8 cellular contexts compared by ENCODE assay signal in genomic region chr1:201022824-201023516, GRCh38. TPM values are rescaled to one million over a fixed set of nuclear protein-coding genes. Genes with fewer than 3 reads are reported as not detected.
A peak's percentile ranks its signal among the peaks of the same experiment; 100 is the strongest.
DNase-seq lines count a peak whose midpoint lies in the region; ATAC-seq and TF ChIP-seq lines count a peak whose summit lies in the region.

No MANE protein-coding gene starts in this region.

- peaks cover 10% of the 10 kb centered on the region for H3K27me3 ChIP-seq in mucosa of stomach (ENCODE audit: control insufficient read depth, insufficient read depth, low read length)
- no peaks in the 10 kb centered on the region for H3K27me3 ChIP-seq in upper lobe of right lung

- no peaks in the 10 kb centered on the region for H3K27me3 Mint-ChIP-seq in T-helper 17 cell
- peaks cover 9% of the 10 kb centered on the region for H3K27me3 Mint-ChIP-seq in dendritic cell treated with granulocyte-macrophage colony-stimulating factor and Interleukin-4, amounts not matched to agents 40 ng/mL and 50 ng/mL, for 4 days

- H3K9me3 ChIP-seq in T-helper 17 cell (ENCODE audit: control insufficient read depth, low read length, poor library complexity, severe bottlenecking) (no peaks in the 10 kb centered on the region), mucosa of stomach (ENCODE audit: control insufficient read depth, low read length) (no peaks in the 10 kb centered on the region), upper lobe of right lung (no peaks in the 10 kb centered on the region)

- H3K4me3 ChIP-seq in mucosa of stomach (ENCODE audit: low read length) (peak overlapping the region; percentile 38), upper lobe of right lung (peak overlapping the region; percentile 63)

- peak overlapping the region; percentile 97 for H3K27ac Mint-ChIP-seq in T-helper 17 cell
- no peak overlapping the region for H3K27ac Mint-ChIP-seq in dendritic cell treated with granulocyte-macrophage colony-stimulating factor and Interleukin-4, amounts not matched to agents 40 ng/mL and 50 ng/mL, for 4 days

- no peak for TF ChIP-seq CTCF in upper lobe of right lung (IDR thresholded peaks at IDR 0.05)

- no peaks in the 10 kb centered on the region for H3K9me3 Mint-ChIP-seq in dendritic cell treated with granulocyte-macrophage colony-stimulating factor and Interleukin-4, amounts not matched to agents 40 ng/mL and 50 ng/mL, for 4 days

- no peaks in the 10 kb centered on the region for H3K36me3 ChIP-seq in mucosa of stomach (ENCODE audit: control insufficient read depth, insufficient read depth, low read length)
- H3K36me3 ChIP-seq in upper lobe of right lung, result no peaks in the 10 kb centered on the region

- no peak for ATAC-seq in T-helper 17 cell
- ATAC-seq in upper lobe of right lung, result no peak

- H3K36me3 Mint-ChIP-seq in T-helper 17 cell (ENCODE audit: low read depth), result peaks cover 2% of the 10 kb centered on the region
- H3K36me3 Mint-ChIP-seq in dendritic cell treated with granulocyte-macrophage colony-stimulating factor and Interleukin-4, amounts not matched to agents 40 ng/mL and 50 ng/mL, for 4 days (ENCODE audit: low read depth), result no peaks in the 10 kb centered on the region

- H3K4me1 Mint-ChIP-seq in T-helper 17 cell, result peaks cover 56% of the 10 kb centered on the region
- peaks cover 82% of the 10 kb centered on the region for H3K4me1 Mint-ChIP-seq in dendritic cell treated with granulocyte-macrophage colony-stimulating factor and Interleukin-4, amounts not matched to agents 40 ng/mL and 50 ng/mL, for 4 days (ENCODE audit: low read depth)

- peak overlapping the region; percentile 60 for H3K27ac ChIP-seq in upper lobe of right lung

- intact Hi-C loops in dendritic cell treated with granulocyte-macrophage colony-stimulating factor and Interleukin-4, amounts not matched to agents 40 ng/mL and 50 ng/mL, for 4 days (cut with micrococcal nuclease), result no loop called here
- intact Hi-C loops in upper lobe of right lung (cut with DNase I), result no loop called here

- peak overlapping the region; percentile 55 for H3K9ac ChIP-seq in mucosa of stomach (ENCODE audit: low read length)

- peak; percentile 41 for DNase-seq in SIG-M5 treated with dmso at 0.1 percent for 504 hours (lab: John Stamatoyannopoulos, UW; ENCODE audit: unreplicated experiment)
- DNase-seq in SIG-M5 (lab: John Stamatoyannopoulos, UW), result no peak
- peak in 1 of 3 donors; percentile 30 for DNase-seq in T-helper 17 cell
- DNase-seq in upper lobe of right lung, result no peak
- DNase-seq in SKM-1 treated with dmso at 0.1 percent for 144 hours (lab: John Stamatoyannopoulos, UW; ENCODE audit: unreplicated experiment), result no peak
- no peak for DNase-seq in middle frontal gyrus (ENCODE audit: extremely low spot score, low spot score)

- H3K4me3 Mint-ChIP-seq in T-helper 17 cell, result peak overlapping the region; percentile 96
- H3K4me3 Mint-ChIP-seq in dendritic cell treated with granulocyte-macrophage colony-stimulating factor and Interleukin-4, amounts not matched to agents 40 ng/mL and 50 ng/mL, for 4 days, result peak overlapping the region; percentile 67

- H3K4me1 ChIP-seq in mucosa of stomach (ENCODE audit: control insufficient read depth, insufficient read depth, low read length) (peaks cover 42% of the 10 kb centered on the region), upper lobe of right lung (peaks cover 57% of the 10 kb centered on the region)

RNA-seq across cellular contexts. Expression of gene KIF21B, which starts 0.5 kb away (rescaled TPM):
- 10 to 100 TPM; 78.4 to 87.7 TPM for total RNA-seq in T-helper 17 cell
- total RNA-seq in upper lobe of right lung, result 5.7 TPM

Comparison
In these comparisons a context has a peak if more than half of its experiments do, and no peak if none do; other contexts are left out.
1. RNA of gene KIF21B, which starts 0.5 kb away (total RNA-seq): 78.4 to 87.7 TPM in T-helper 17 cell; 5.7 TPM in upper lobe of right lung (single experiment); every median in the first group is over 10 times any median in the second.